ENCODE assay signal across 18 cellular contexts in genomic region chr13:97660488-97661086, GRCh38.
"Had no signal": no experiment of that assay in that cellular context is flagged by ENCODE, and none has a peak within 500 bp of the region (broad histone marks: within the 10 kb centered on the region; RNA-seq: fewer than 3 reads in every experiment).

No MANE protein-coding gene starts in this region.

- DNase-seq: activated CD4-positive, alpha-beta T cell treated with anti-CD3 and anti-CD28 coated beads, Interleukin-2, amount 50 U/mL, for 1 hour; activated CD8-positive, alpha-beta memory T cell treated with anti-CD3 and anti-CD28 coated beads for 24 hours; activated CD8-positive, alpha-beta memory T cell treated with anti-CD3 and anti-CD28 coated beads, Interleukin-2, amount 50 U/mL, for 48 hours; activated effector memory CD4-positive, alpha-beta T cell treated with Interleukin-2 at 50 U/mL for 16 hours; activated naive CD4-positive, alpha-beta T cell treated with anti-CD3 and anti-CD28 coated beads, Interleukin-2, amount 10 ng/mL, durations not matched to agents 7 days and 5 days; activated naive CD8-positive, alpha-beta T cell treated with anti-CD3 and anti-CD28 coated beads, Interleukin-2, amount 50 U/mL, for 24 hours; activated T-cell treated with anti-CD3 and anti-CD28 coated beads, Interleukin-2, amount 50 U/mL, for 48 hours; cerebellar nuclear complex; effector CD8-positive, alpha-beta T cell; foreskin fibroblast; glutamatergic neuron; mesenchymal stem cell; naive thymus-derived CD4-positive, alpha-beta T cell; pancreas; stimulated activated CD4-positive, alpha-beta T cell treated with anti-CD3 and anti-CD28 coated beads, Interleukin-2, amount 100 ng/mL, for 24 hours; stimulated activated naive CD8-positive, alpha-beta T cell treated with anti-CD3 and anti-CD28 coated beads, Interleukin-15, amount 100 ng/mL, for 72 hours; transverse colon had no signal

- ATAC-seq: activated CD4-positive, CD25-positive, alpha-beta regulatory T cell treated with anti-CD3 and anti-CD28 coated beads, Interleukin-2, amount 50 U/mL, for 24 hours; activated naive CD8-positive, alpha-beta T cell treated with anti-CD3 and anti-CD28 coated beads, Interleukin-2, amount 50 U/mL, for 24 hours; naive thymus-derived CD4-positive, alpha-beta T cell; pancreas; stimulated activated naive CD8-positive, alpha-beta T cell treated with anti-CD3 and anti-CD28 coated beads, Interleukin-15, amount 100 ng/mL, for 72 hours had no signal
